ENCODE assay signal across 10 cellular contexts in genomic region chr17:78361227-78361683, GRCh38. TPM values are rescaled to one million over a fixed set of nuclear protein-coding genes. Genes with fewer than 3 reads are reported as not detected.
A peak's percentile ranks its signal among the peaks of the same experiment; 100 is the strongest.
DNase-seq lines count a peak whose midpoint lies in the region; ATAC-seq, FAIRE-seq and TF ChIP-seq lines count a peak whose summit lies in the region.
"Had no signal": no experiment of that assay in that cellular context is flagged by ENCODE, and none has a peak within 500 bp of the region (broad histone marks: within the 10 kb centered on the region; RNA-seq: fewer than 3 reads in every experiment).

No MANE protein-coding gene starts in this region.

- no peaks in the 10 kb centered on the region for H3K9me3 Mint-ChIP-seq in activated naive CD4-positive, alpha-beta T cell treated with anti-CD3 and anti-CD28 coated beads, Interleukin-2, amount 10 ng/mL, durations not matched to agents 7 days and 5 days
- no peaks in the 10 kb centered on the region for H3K9me3 Mint-ChIP-seq in activated CD8-positive, alpha-beta T cell treated with anti-CD3 and anti-CD28 coated beads, Interleukin-2, amount 10 ng/mL, durations not matched to agents 7 days and 5 days (ENCODE audit: insufficient read depth)

- POLR2A ChIA-PET in activated CD8-positive, alpha-beta T cell treated with anti-CD3 and anti-CD28 coated beads, Interleukin-2, amount 10 ng/mL, durations not matched to agents 7 days and 5 days (lab: Charles Lee) = interaction anchor here (1.0 to 1.2 kb wide), 4 partner anchors 17 to 72 kb away, joined by 3 to 4 read pairs (median 3); no protein-coding TSS in a partner anchor

- WGBS in mesodermal cell (ENCODE audit: insufficient coverage in 2 of 2), 2 experiments = 55 to 58% methylated on average over 9 of the region's 12 CpGs
- 74 to 77% methylated on average over 9 to 12 of the region's 12 CpGs for WGBS in thyroid gland, 2 donors

- no peak for TF ChIP-seq CTCF in thyroid gland (IDR thresholded peaks at IDR 0.05)
- no peak for TF ChIP-seq CTCF in D721Med (IDR thresholded peaks at IDR 0.05; ENCODE audit: insufficient read depth, missing control alignments)

- H3K27ac ChIP-seq in mesodermal cell (ENCODE audit: low read depth, low read length, severe bottlenecking) = no peak overlapping the region
- H3K27ac ChIP-seq in thyroid gland = peak overlapping the region in 2 of 3 donors; percentile 77 to 96

- intact Hi-C loops in thyroid gland (cut with DNase I) = loop anchor here (2.0 kb wide), 1 partner anchor 62 kb away; no protein-coding TSS in a partner anchor

- no peaks in the 10 kb centered on the region for H3K9me3 ChIP-seq in mesodermal cell (ENCODE audit: control insufficient read depth, low read length)
- H3K9me3 ChIP-seq in thyroid gland = no peaks in the 10 kb centered on the region
- H3K9me3 ChIP-seq: mucosa of descending colon had no signal

- peaks cover 23% of the 10 kb centered on the region for H3K36me3 Mint-ChIP-seq in activated naive CD4-positive, alpha-beta T cell treated with anti-CD3 and anti-CD28 coated beads, Interleukin-2, amount 10 ng/mL, durations not matched to agents 7 days and 5 days
- H3K36me3 Mint-ChIP-seq in activated CD8-positive, alpha-beta T cell treated with anti-CD3 and anti-CD28 coated beads, Interleukin-2, amount 10 ng/mL, durations not matched to agents 7 days and 5 days (ENCODE audit: low read depth) = peaks cover 20% of the 10 kb centered on the region

- no peak for ATAC-seq in activated CD8-positive, alpha-beta T cell treated with anti-CD3 and anti-CD28 coated beads, Interleukin-2, amount 10 ng/mL, durations not matched to agents 7 days and 5 days
- no peak for ATAC-seq in HG03439 (IDR thresholded peaks at IDR 0.05; ENCODE audit: unreplicated experiment)

- peaks cover 41% of the 10 kb centered on the region for H3K4me1 Mint-ChIP-seq in activated naive CD4-positive, alpha-beta T cell treated with anti-CD3 and anti-CD28 coated beads, Interleukin-2, amount 10 ng/mL, durations not matched to agents 7 days and 5 days
- H3K4me1 Mint-ChIP-seq in activated CD8-positive, alpha-beta T cell treated with anti-CD3 and anti-CD28 coated beads, Interleukin-2, amount 10 ng/mL, durations not matched to agents 7 days and 5 days (ENCODE audit: low read depth) = peaks cover 44% of the 10 kb centered on the region

- H3K36me3 ChIP-seq in mesodermal cell (ENCODE audit: control insufficient read depth, insufficient read depth, low read length) (peaks cover 28% of the 10 kb centered on the region), thyroid gland (peaks cover 0 to 13% of the 10 kb centered on the region in 2 donors)

- H3K27me3 ChIP-seq in thyroid gland = no peaks in the 10 kb centered on the region
- H3K27me3 ChIP-seq: brain microvascular endothelial cell had no signal

- TF ChIP-seq POLR2A in thyroid gland (IDR thresholded peaks at IDR 0.05) = no peak

- H3K4me3 ChIP-seq in mesodermal cell (ENCODE audit: extremely low read depth, insufficient read depth, low read length, poor library complexity, severe bottlenecking) = peak overlapping the region; percentile 91
- peak overlapping the region in 1 of 3 donors; percentile 53 for H3K4me3 ChIP-seq in thyroid gland (replicated peaks in 1 of 3)
- H3K4me3 ChIP-seq: mucosa of descending colon had no signal

- CTCF ChIA-PET in activated naive CD4-positive, alpha-beta T cell treated with anti-CD3 and anti-CD28 coated beads, Interleukin-2, amount 10 ng/mL, durations not matched to agents 7 days and 5 days (lab: Charles Lee) = interaction anchor here (0.5 to 6.8 kb wide), 17 partner anchors 10 to 105 kb away, joined by 3 to 84 read pairs (median 5); partner anchors contain the start of gene PGS1
- CTCF ChIA-PET in activated CD8-positive, alpha-beta T cell treated with anti-CD3 and anti-CD28 coated beads, Interleukin-2, amount 10 ng/mL, durations not matched to agents 7 days and 5 days (lab: Charles Lee) = interaction anchor here (0.6 to 6.4 kb wide), 18 partner anchors 9 to 110 kb away, joined by 3 to 86 read pairs (median 6); partner anchors contain the start of gene PGS1

- peaks cover 42% of the 10 kb centered on the region for H3K27me3 Mint-ChIP-seq in activated naive CD4-positive, alpha-beta T cell treated with anti-CD3 and anti-CD28 coated beads, Interleukin-2, amount 10 ng/mL, durations not matched to agents 7 days and 5 days
- H3K27me3 Mint-ChIP-seq in activated CD8-positive, alpha-beta T cell treated with anti-CD3 and anti-CD28 coated beads, Interleukin-2, amount 10 ng/mL, durations not matched to agents 7 days and 5 days (ENCODE audit: low read depth) = peaks cover 23% of the 10 kb centered on the region

- H3K4me1 ChIP-seq in mesodermal cell (ENCODE audit: control insufficient read depth, insufficient read depth, low read length, poor library complexity, severe bottlenecking) = peaks cover 39% of the 10 kb centered on the region
- peaks cover 19 to 57% of the 10 kb centered on the region in 2 donors for H3K4me1 ChIP-seq in thyroid gland

- FAIRE-seq in D721Med (lab: Jason Lieb, UNC) = no peak

- DNase-seq in activated naive CD4-positive, alpha-beta T cell treated with anti-CD3 and anti-CD28 coated beads, Interleukin-2, amount 10 ng/mL, durations not matched to agents 7 days and 5 days = no peak
- no peak for DNase-seq in activated naive CD4-positive, alpha-beta T cell treated with Interleukin-2 at 50 U/mL for 16 hours
- no peak for DNase-seq in activated CD8-positive, alpha-beta T cell treated with anti-CD3 and anti-CD28 coated beads, Interleukin-2, amount 10 ng/mL, durations not matched to agents 7 days and 5 days
- no peak for DNase-seq in thyroid gland
- DNase-seq in D721Med (ENCODE audit: insufficient read length, low spot score) = no peak
- no peak for DNase-seq in midbrain (lab: John Stamatoyannopoulos, UW)

- peak overlapping the region; percentile 69 for H3K27ac Mint-ChIP-seq in activated naive CD4-positive, alpha-beta T cell treated with anti-CD3 and anti-CD28 coated beads, Interleukin-2, amount 10 ng/mL, durations not matched to agents 7 days and 5 days
- no peak overlapping the region for H3K27ac Mint-ChIP-seq in activated CD8-positive, alpha-beta T cell treated with anti-CD3 and anti-CD28 coated beads, Interleukin-2, amount 10 ng/mL, durations not matched to agents 7 days and 5 days

- peak overlapping the region; percentile 83 for H3K4me3 Mint-ChIP-seq in activated naive CD4-positive, alpha-beta T cell treated with anti-CD3 and anti-CD28 coated beads, Interleukin-2, amount 10 ng/mL, durations not matched to agents 7 days and 5 days
- H3K4me3 Mint-ChIP-seq in activated CD8-positive, alpha-beta T cell treated with anti-CD3 and anti-CD28 coated beads, Interleukin-2, amount 10 ng/mL, durations not matched to agents 7 days and 5 days = peak overlapping the region; percentile 5

RNA-seq across cellular contexts. Expression of gene SOCS3, which starts 1.4 kb away (rescaled TPM):
- total RNA-seq in activated CD8-positive, alpha-beta T cell treated with anti-CD3 and anti-CD28 coated beads, Interleukin-2, amount 10 ng/mL, durations not matched to agents 7 days and 5 days = 1 to 10 TPM; 9.1 TPM
- 37.6 TPM for polyA plus RNA-seq in mesodermal cell (2013, experiment 1 of 2)
- polyA plus RNA-seq in mesodermal cell (2013, experiment 2 of 2) = 29.9 TPM
- total RNA-seq in thyroid gland = 100 to 1,000 TPM in 1 of 4 donors, 10 to 100 TPM in 2, 1 to 10 TPM in 1; 9.2 to 110 (median 33.3) TPM

RNA-seq across cellular contexts. Expression of gene PGS1, which starts 17.2 kb away (rescaled TPM):
- total RNA-seq in activated CD8-positive, alpha-beta T cell treated with anti-CD3 and anti-CD28 coated beads, Interleukin-2, amount 10 ng/mL, durations not matched to agents 7 days and 5 days = 10 to 100 TPM; 46.5 to 51.0 TPM
- 36.8 TPM for polyA plus RNA-seq in mesodermal cell (2013, experiment 1 of 2)
- 28.0 TPM for polyA plus RNA-seq in mesodermal cell (2013, experiment 2 of 2)
- total RNA-seq in thyroid gland = 10 to 100 TPM; 41.2 to 87.2 (median 69.1) TPM
